ENCODE assay signal across 16 cellular contexts in genomic region chr5:180133971-180134508, GRCh38.
DNase-seq lines count a peak whose midpoint lies in the region; ATAC-seq and TF ChIP-seq lines count a peak whose summit lies in the region.
"Had no signal": no experiment of that assay in that cellular context is flagged by ENCODE, and none has a peak within 500 bp of the region (broad histone marks: within the 10 kb centered on the region; RNA-seq: fewer than 3 reads in every experiment).

No MANE protein-coding gene starts in this region.

- no peaks in the 10 kb centered on the region for H3K9me3 Mint-ChIP-seq in activated CD8-positive, alpha-beta T cell treated with anti-CD3 and anti-CD28 coated beads, Interleukin-2, amount 10 ng/mL, durations not matched to agents 7 days and 5 days (ENCODE audit: insufficient read depth)
- H3K9me3 Mint-ChIP-seq in activated CD8-positive, alpha-beta T cell treated with anti-CD3 and anti-CD28 coated beads for 36 hours, result no peaks in the 10 kb centered on the region

- no peak overlapping the region for H3K27ac ChIP-seq in spleen

- CTCF ChIA-PET in activated CD8-positive, alpha-beta T cell treated with anti-CD3 and anti-CD28 coated beads, Interleukin-2, amount 10 ng/mL, durations not matched to agents 7 days and 5 days (lab: Charles Lee), result no interaction called here
- CTCF ChIA-PET in activated CD8-positive, alpha-beta T cell treated with anti-CD3 and anti-CD28 coated beads for 36 hours (lab: Charles Lee), result no interaction called here

- peak; percentile 8 for DNase-seq in activated CD8-positive, alpha-beta T cell treated with anti-CD3 and anti-CD28 coated beads, Interleukin-2, amount 10 ng/mL, durations not matched to agents 7 days and 5 days
- no peak for DNase-seq in activated CD8-positive, alpha-beta T cell treated with anti-CD3 and anti-CD28 coated beads for 36 hours
- DNase-seq in H7 (peak; percentile 30), islet precursor cell (peak; percentile 51), spleen (peak; percentile 66), SIG-M5 treated with dmso at 0.1 percent for 504 hours (lab: John Stamatoyannopoulos, UW; ENCODE audit: unreplicated experiment) (no peak)
- DNase-seq: C1 segment of cervical spinal cord, Kasumi-1, NCI-H1105 treated with DMSO at 0.1 percent for 48 hours, NCI-H187 treated with DMSO at 0.1 percent for 48 hours, NCI-H2171, NCI-H510A treated with DMSO at 0.1 percent for 48 hours had no signal

- 83 to 96% (median 94%) methylated on average over 3 to 9 of the region's 9 CpGs for WGBS in spleen, 5 donors

- peaks cover 10% of the 10 kb centered on the region for H3K4me1 Mint-ChIP-seq in activated CD8-positive, alpha-beta T cell treated with anti-CD3 and anti-CD28 coated beads, Interleukin-2, amount 10 ng/mL, durations not matched to agents 7 days and 5 days (ENCODE audit: low read depth)
- peaks cover 11% of the 10 kb centered on the region for H3K4me1 Mint-ChIP-seq in activated CD8-positive, alpha-beta T cell treated with anti-CD3 and anti-CD28 coated beads for 36 hours (ENCODE audit: low read depth)

- TF ChIP-seq CTCF in activated CD8-positive, alpha-beta T cell treated with anti-CD3 and anti-CD28 coated beads for 36 hours (IDR thresholded peaks at IDR 0.05), result no peak
- no peak for TF ChIP-seq CTCF in spleen (IDR thresholded peaks at IDR 0.05 in 8 of 11, conservative IDR thresholded peaks at IDR 0.05 in 3 of 11)

- H3K36me3 Mint-ChIP-seq in activated CD8-positive, alpha-beta T cell treated with anti-CD3 and anti-CD28 coated beads, Interleukin-2, amount 10 ng/mL, durations not matched to agents 7 days and 5 days (ENCODE audit: low read depth), result no peaks in the 10 kb centered on the region
- no peaks in the 10 kb centered on the region for H3K36me3 Mint-ChIP-seq in activated CD8-positive, alpha-beta T cell treated with anti-CD3 and anti-CD28 coated beads for 36 hours (ENCODE audit: low read depth)

- H3K27ac Mint-ChIP-seq in activated CD8-positive, alpha-beta T cell treated with anti-CD3 and anti-CD28 coated beads, Interleukin-2, amount 10 ng/mL, durations not matched to agents 7 days and 5 days, result no peak overlapping the region
- no peak overlapping the region for H3K27ac Mint-ChIP-seq in activated CD8-positive, alpha-beta T cell treated with anti-CD3 and anti-CD28 coated beads for 36 hours

- no peak for ATAC-seq in activated CD8-positive, alpha-beta T cell treated with anti-CD3 and anti-CD28 coated beads, Interleukin-2, amount 10 ng/mL, durations not matched to agents 7 days and 5 days
- ATAC-seq in activated CD8-positive, alpha-beta T cell treated with anti-CD3 and anti-CD28 coated beads for 36 hours, result no peak
- no peak for ATAC-seq in GM18858 (IDR thresholded peaks at IDR 0.05; ENCODE audit: unreplicated experiment)
- no peak for ATAC-seq in GM19452 (IDR thresholded peaks at IDR 0.05; ENCODE audit: unreplicated experiment)
- ATAC-seq: Panc1 had no signal

- intact Hi-C loops in activated CD8-positive, alpha-beta T cell treated with anti-CD3 and anti-CD28 coated beads for 36 hours (cut with micrococcal nuclease), result loop anchor here (10.0 kb wide), 1 partner anchor 81 kb away; no protein-coding TSS in a partner anchor
- intact Hi-C loops in spleen (cut with DNase I; ENCODE audit: low total_unique reads), result loop anchor here (5.0 kb wide), 1 partner anchor 183 kb away; no protein-coding TSS in a partner anchor

- no peaks in the 10 kb centered on the region for H3K36me3 ChIP-seq in H7 (replicated peaks; ENCODE audit: control insufficient read depth, insufficient read depth, low read length)
- no peaks in the 10 kb centered on the region for H3K36me3 ChIP-seq in spleen
- H3K36me3 ChIP-seq: HAP-1 had no signal

- no peak overlapping the region for H3K4me3 ChIP-seq in H7 (ENCODE audit: insufficient read depth, low read depth, low read length)
- no peak overlapping the region for H3K4me3 ChIP-seq in spleen
- H3K4me3 ChIP-seq: HAP-1 had no signal

- TF ChIP-seq POLR2A in spleen (IDR thresholded peaks at IDR 0.05), result no peak

- POLR2A ChIA-PET in activated CD8-positive, alpha-beta T cell treated with anti-CD3 and anti-CD28 coated beads, Interleukin-2, amount 10 ng/mL, durations not matched to agents 7 days and 5 days (lab: Charles Lee), result no interaction called here
- POLR2A ChIA-PET in activated CD8-positive, alpha-beta T cell treated with anti-CD3 and anti-CD28 coated beads for 36 hours (lab: Charles Lee), result no interaction called here

- no peak overlapping the region for H3K4me3 Mint-ChIP-seq in activated CD8-positive, alpha-beta T cell treated with anti-CD3 and anti-CD28 coated beads, Interleukin-2, amount 10 ng/mL, durations not matched to agents 7 days and 5 days
- no peak overlapping the region for H3K4me3 Mint-ChIP-seq in activated CD8-positive, alpha-beta T cell treated with anti-CD3 and anti-CD28 coated beads for 36 hours

- H3K27me3 ChIP-seq in H7 (ENCODE audit: control insufficient read depth, insufficient read depth, low read length) (no peaks in the 10 kb centered on the region), spleen (replicated peaks in 1 of 7) (peaks cover 0 to 36% (median 0%) of the 10 kb centered on the region in 7 donors)

- H3K4me1 ChIP-seq in spleen, result no peaks in the 10 kb centered on the region
- H3K4me1 ChIP-seq: HAP-1 had no signal

- H3K9me3 ChIP-seq in spleen, result no peaks in the 10 kb centered on the region
- H3K9me3 ChIP-seq: HAP-1 had no signal

- H3K27me3 Mint-ChIP-seq in activated CD8-positive, alpha-beta T cell treated with anti-CD3 and anti-CD28 coated beads, Interleukin-2, amount 10 ng/mL, durations not matched to agents 7 days and 5 days (ENCODE audit: low read depth), result no peaks in the 10 kb centered on the region
- H3K27me3 Mint-ChIP-seq in activated CD8-positive, alpha-beta T cell treated with anti-CD3 and anti-CD28 coated beads for 36 hours, result peaks cover 2% of the 10 kb centered on the region

Comparison
In these comparisons a context has a peak if more than half of its experiments do, and no peak if none do; other contexts are left out.
1. DNase-seq: peak in activated CD8-positive, alpha-beta T cell treated with anti-CD3 and anti-CD28 coated beads, Interleukin-2, amount 10 ng/mL, durations not matched to agents 7 days and 5 days (single experiment), H7 (single experiment), islet precursor cell (single experiment) and spleen (single experiment); none in activated CD8-positive, alpha-beta T cell treated with anti-CD3 and anti-CD28 coated beads for 36 hours (single experiment) and SIG-M5 treated with dmso at 0.1 percent for 504 hours (single experiment).